ENCODE assay signal across 13 cellular contexts in genomic region chr2:223469270-223470057, GRCh38.
DNase-seq lines count a peak whose midpoint lies in the region; ATAC-seq and TF ChIP-seq lines count a peak whose summit lies in the region.
"Had no signal": no experiment of that assay in that cellular context is flagged by ENCODE, and none has a peak within 500 bp of the region (broad histone marks: within the 10 kb centered on the region; RNA-seq: fewer than 3 reads in every experiment).

No MANE protein-coding gene starts in this region.

- H3K4me3 ChIP-seq in HEK293 (ENCODE audit: low read depth, low read length) (no peak overlapping the region), kidney epithelial cell (ENCODE audit: low read depth, low read length) (no peak overlapping the region), tibial artery (no peak overlapping the region)
- H3K4me3 ChIP-seq: tibial nerve had no signal

- ATAC-seq in activated CD8-positive, alpha-beta T cell treated with anti-CD3 and anti-CD28 coated beads, Interleukin-2, amount 10 ng/mL, durations not matched to agents 7 days and 5 days = no peak
- ATAC-seq in HG02763 (IDR thresholded peaks at IDR 0.05; ENCODE audit: unreplicated experiment) = no peak
- ATAC-seq: activated naive CD4-positive, alpha-beta T cell treated with anti-CD3 and anti-CD28 coated beads, Interleukin-2, amount 50 U/mL, for 72 hours had no signal

- intact Hi-C loops in tibial artery (cut with DNase I; ENCODE audit: low total_unique reads) = loop anchor here (5.0 to 10.0 kb wide), 2 partner anchors 145 to 417 kb away; partner anchors contain the start of gene KCNE4

- no peaks in the 10 kb centered on the region for H3K27me3 Mint-ChIP-seq in activated CD8-positive, alpha-beta T cell treated with anti-CD3 and anti-CD28 coated beads, Interleukin-2, amount 10 ng/mL, durations not matched to agents 7 days and 5 days (ENCODE audit: low read depth)

- H3K4me1 Mint-ChIP-seq in activated CD8-positive, alpha-beta T cell treated with anti-CD3 and anti-CD28 coated beads, Interleukin-2, amount 10 ng/mL, durations not matched to agents 7 days and 5 days (ENCODE audit: low read depth) = no peaks in the 10 kb centered on the region

- TF ChIP-seq CTCF in HEK293 (tag by site-specific recombination; IDR thresholded peaks at IDR 0.05) (no peak), kidney epithelial cell (IDR thresholded peaks at IDR 0.05; ENCODE audit: insufficient read depth, low read length, poor library complexity, severe bottlenecking) (no peak), tibial artery (IDR thresholded peaks at IDR 0.05) (no peak)

- DNase-seq in brain pericyte (ENCODE audit: low read depth, low spot score) = peak; percentile 33
- peak; percentile 87 for DNase-seq in kidney epithelial cell (ENCODE audit: low read depth)
- DNase-seq in tibial artery = peak; percentile 90 to 93
- DNase-seq in DMS 273 (lab: John Stamatoyannopoulos, UW; ENCODE audit: unreplicated experiment) = no peak
- no peak for DNase-seq in activated CD8-positive, alpha-beta T cell treated with anti-CD3 and anti-CD28 coated beads, Interleukin-2, amount 10 ng/mL, durations not matched to agents 7 days and 5 days
- DNase-seq in NCI-H345 treated with DMSO at 0.1 percent for 48 hours (lab: John Stamatoyannopoulos, UW; ENCODE audit: unreplicated experiment) = no peak
- DNase-seq: hippocampal formation, NCI-H1048, T-helper 1 cell had no signal

- H3K27ac ChIP-seq in HEK293 (ENCODE audit: extremely low read depth, low read depth, low read length) (no peak overlapping the region), tibial artery (peak overlapping the region; percentile 68 to 80)

- H3K36me3 ChIP-seq in HEK293 (ENCODE audit: control insufficient read depth in 2 of 2, insufficient read depth in 1 of 2, low read length in 2 of 2) (no peaks in the 10 kb centered on the region), kidney epithelial cell (ENCODE audit: control insufficient read depth, insufficient read depth, low read length) (no peaks in the 10 kb centered on the region), tibial artery (no peaks in the 10 kb centered on the region)
- H3K36me3 ChIP-seq: tibial nerve had no signal

- no peaks in the 10 kb centered on the region for H3K27me3 ChIP-seq in kidney epithelial cell (ENCODE audit: control insufficient read depth, insufficient read depth, low read length)
- H3K27me3 ChIP-seq in tibial artery = no peaks in the 10 kb centered on the region
- H3K27me3 ChIP-seq: tibial nerve had no signal

- no peaks in the 10 kb centered on the region for H3K9me3 Mint-ChIP-seq in activated CD8-positive, alpha-beta T cell treated with anti-CD3 and anti-CD28 coated beads, Interleukin-2, amount 10 ng/mL, durations not matched to agents 7 days and 5 days (ENCODE audit: insufficient read depth)

- CTCF ChIA-PET in HEK293 (lab: Yijun Ruan, JAX) = interaction anchor here (1.0 kb wide), 1 partner anchor 10 kb away, joined by 6 read pairs; no protein-coding TSS in a partner anchor
- CTCF ChIA-PET in activated CD8-positive, alpha-beta T cell treated with anti-CD3 and anti-CD28 coated beads, Interleukin-2, amount 10 ng/mL, durations not matched to agents 7 days and 5 days (lab: Charles Lee) = no interaction called here

- no peaks in the 10 kb centered on the region for H3K9me3 ChIP-seq in HEK293 (ENCODE audit: control insufficient read depth, insufficient read depth, low read depth, low read length)
- no peaks in the 10 kb centered on the region for H3K9me3 ChIP-seq in tibial artery
- H3K9me3 ChIP-seq: tibial nerve had no signal

- no peak overlapping the region for H3K4me3 Mint-ChIP-seq in activated CD8-positive, alpha-beta T cell treated with anti-CD3 and anti-CD28 coated beads, Interleukin-2, amount 10 ng/mL, durations not matched to agents 7 days and 5 days

- POLR2A ChIA-PET in HEK293 (lab: Yijun Ruan, JAX) = interaction anchor here (1.2 kb wide), 1 partner anchor 16 kb away, joined by 3 read pairs; no protein-coding TSS in a partner anchor
- POLR2A ChIA-PET in activated CD8-positive, alpha-beta T cell treated with anti-CD3 and anti-CD28 coated beads, Interleukin-2, amount 10 ng/mL, durations not matched to agents 7 days and 5 days (lab: Charles Lee) = no interaction called here

- no peak overlapping the region for H3K27ac Mint-ChIP-seq in activated CD8-positive, alpha-beta T cell treated with anti-CD3 and anti-CD28 coated beads, Interleukin-2, amount 10 ng/mL, durations not matched to agents 7 days and 5 days
- H3K27ac Mint-ChIP-seq: activated naive CD4-positive, alpha-beta T cell treated with anti-CD3 and anti-CD28 coated beads, Interleukin-2, amount 50 U/mL, for 72 hours had no signal

- no peaks in the 10 kb centered on the region for H3K36me3 Mint-ChIP-seq in activated CD8-positive, alpha-beta T cell treated with anti-CD3 and anti-CD28 coated beads, Interleukin-2, amount 10 ng/mL, durations not matched to agents 7 days and 5 days (ENCODE audit: low read depth)
- H3K36me3 Mint-ChIP-seq: activated naive CD4-positive, alpha-beta T cell treated with anti-CD3 and anti-CD28 coated beads, Interleukin-2, amount 50 U/mL, for 72 hours had no signal

- H3K4me1 ChIP-seq in HEK293 (ENCODE audit: control insufficient read depth, insufficient read depth, low read length) (no peaks in the 10 kb centered on the region), tibial artery (peaks cover 6 to 51% (median 16%) of the 10 kb centered on the region in 4 donors)

TF ChIP-seq in HEK293, 187 proteins besides CTCF, POLR2A, EP300 and RAD21 (continues in another document):
- TF ChIP-seq ZXDB (tag by site-specific recombination; IDR thresholded peaks at IDR 0.05) = peak; percentile 33; the same call in 1 of the 2 replicates
- peak; percentile 15; the same call in 1 of the 2 replicates for TF ChIP-seq SP2 (tag by site-specific recombination; IDR thresholded peaks at IDR 0.05)
- peak; percentile 27; the same call in 1 of the 2 replicates for TF ChIP-seq GLI4 (tag by site-specific recombination; IDR thresholded peaks at IDR 0.05)
- 0 out of 2 replicates have a peak, but pooled peaks have one; percentile 14 for TF ChIP-seq ZNF843 (tag by site-specific recombination; IDR thresholded peaks at IDR 0.05)
- TF ChIP-seq ZNF501 (tag by site-specific recombination; IDR thresholded peaks at IDR 0.05) = no peak
- peak; percentile 91 for TF ChIP-seq ZNF366 (tag by site-specific recombination; conservative IDR thresholded peaks at IDR 0.05)
- TF ChIP-seq GLIS1 (tag by site-specific recombination; IDR thresholded peaks at IDR 0.05) = peak; percentile 54
- 0 out of 2 replicates have a peak, but pooled peaks have one; percentile 35 for TF ChIP-seq ATF2 (tag by site-specific recombination; IDR thresholded peaks at IDR 0.05; ENCODE audit: low read depth)
- TF ChIP-seq ZNF324 (tag by site-specific recombination; IDR thresholded peaks at IDR 0.05) = peak; percentile 62; the same call in 1 of the 2 replicates
- TF ChIP-seq OVOL3 (tag by site-specific recombination; IDR thresholded peaks at IDR 0.05) = no peak
- peak; percentile 79 for TF ChIP-seq ZNF394 (tag by site-specific recombination; IDR thresholded peaks at IDR 0.05; ENCODE audit: borderline replicate concordance)
- no peak for TF ChIP-seq ZNF645 (tag by site-specific recombination; IDR thresholded peaks at IDR 0.05)
- 0 out of 2 replicates have a peak, but pooled peaks have one; percentile 37 for TF ChIP-seq ZBTB17 (tag by site-specific recombination; IDR thresholded peaks at IDR 0.05)
- peak; percentile 55; the same call in 1 of the 2 replicates for TF ChIP-seq ZNF24 (tag by site-specific recombination; IDR thresholded peaks at IDR 0.05)

Comparison
In these comparisons a context has a peak if more than half of its experiments do, and no peak if none do; other contexts are left out.
1. DNase-seq: peak in brain pericyte (single experiment), kidney epithelial cell (single experiment) and tibial artery (2 of 2); none in DMS 273 (single experiment), activated CD8-positive, alpha-beta T cell treated with anti-CD3 and anti-CD28 coated beads, Interleukin-2, amount 10 ng/mL, durations not matched to agents 7 days and 5 days (single experiment) and NCI-H345 treated with DMSO at 0.1 percent for 48 hours (single experiment).